In the genomic region with DNA sequence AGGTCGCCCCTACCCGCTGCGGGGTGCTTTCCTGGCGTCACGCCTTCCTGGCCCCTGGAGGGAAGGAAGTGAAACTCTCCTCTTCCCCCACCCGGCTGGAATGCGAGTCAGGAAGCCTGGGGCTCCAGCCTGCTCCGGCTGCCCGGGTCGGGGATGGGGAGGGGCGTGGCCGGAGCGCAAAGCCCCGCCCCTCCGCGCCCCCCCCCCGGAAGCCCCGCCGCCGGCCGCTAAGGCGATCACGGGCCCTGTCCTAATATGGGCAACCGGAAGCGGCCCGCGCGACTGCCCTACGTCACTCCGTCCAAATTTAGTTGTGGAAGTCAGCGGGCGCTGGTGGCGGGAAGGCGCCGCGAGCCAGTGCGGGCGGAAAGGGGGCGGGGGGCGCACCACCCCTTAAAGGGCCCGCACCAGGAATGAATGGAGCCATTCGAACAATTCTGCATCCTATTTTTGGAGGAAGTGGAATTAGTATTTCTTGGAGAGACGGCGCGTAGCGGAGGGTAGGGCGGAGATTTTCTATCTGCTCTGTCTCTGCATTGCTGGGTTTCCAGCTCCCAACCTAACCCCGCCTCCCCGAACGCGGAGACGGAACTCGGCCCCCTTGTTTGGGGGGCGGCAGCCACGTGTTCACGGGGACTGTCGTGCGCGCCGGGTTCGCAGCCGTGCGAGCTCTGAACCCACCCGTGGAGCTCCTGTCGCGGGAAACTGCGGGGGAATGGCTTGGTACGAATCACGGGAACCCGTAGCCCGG, we compare ENCODE assay signal across 8 cellular contexts. TPM values are rescaled to one million over a fixed set of nuclear protein-coding genes. Genes with fewer than 3 reads are reported as not detected.
A peak's percentile ranks its signal among the peaks of the same experiment; 100 is the strongest.
DNase-seq lines count a peak whose midpoint lies in the region; ATAC-seq, FAIRE-seq and TF ChIP-seq lines count a peak whose summit lies in the region.

No MANE protein-coding gene starts in this region.

- H3K79me2 ChIP-seq in OCI-LY7 (ENCODE audit: insufficient read depth, low read depth, low read length) = peaks cover 41% of the 10 kb centered on the region
- peaks cover 43% of the 10 kb centered on the region for H3K79me2 ChIP-seq in endothelial cell of umbilical vein (ENCODE audit: control insufficient read depth, insufficient read depth, low read length)

- peak; percentile 68; the same call in 1 of the 2 replicates for TF ChIP-seq EP300 in Ishikawa (IDR thresholded peaks at IDR 0.05; ENCODE audit: borderline replicate concordance)

- FAIRE-seq in endothelial cell of umbilical vein (lab: Jason Lieb, UNC) = peak; percentile 96

- POLR2A ChIA-PET in OCI-LY7 (lab: Charles Lee) = interaction anchor here (0.5 to 1.6 kb wide), 10 partner anchors 9 to 220 kb away, joined by 3 to 13 read pairs (median 3); no protein-coding TSS in a partner anchor
- POLR2A ChIA-PET in endothelial cell of umbilical vein (lab: Charles Lee) = interaction anchor here (0.6 to 2.2 kb wide), 8 partner anchors 12 to 428 kb away, joined by 3 to 25 read pairs (median 5); partner anchors contain the start of gene NACC1

- H3K27me3 ChIP-seq in endothelial cell of umbilical vein (ENCODE audit: control insufficient read depth in 2 of 2, insufficient read depth in 2 of 2, low read length in 2 of 2) = no peaks in the 10 kb centered on the region

- no peaks in the 10 kb centered on the region for H3K9me1 ChIP-seq in endothelial cell of umbilical vein (replicated peaks; ENCODE audit: control insufficient read depth, extremely low read depth, insufficient read depth, low read length)

- H3K9me2 ChIP-seq in OCI-LY7 (ENCODE audit: insufficient read depth, low read length) = no peaks in the 10 kb centered on the region

- H4K20me1 ChIP-seq in OCI-LY7 (ENCODE audit: insufficient read depth, low read length) = 0 out of 2 replicates have a peak, but pooled peaks cover 5% of the 10 kb centered on the region
- no peaks in the 10 kb centered on the region for H4K20me1 ChIP-seq in endothelial cell of umbilical vein (replicated peaks; ENCODE audit: control insufficient read depth, extremely low read depth, insufficient read depth, low read length)

- H3K9me3 ChIP-seq in OCI-LY7 (ENCODE audit: low read length) (no peaks in the 10 kb centered on the region), endothelial cell of umbilical vein (replicated peaks; ENCODE audit: control insufficient read depth, insufficient read depth, low read length) (no peaks in the 10 kb centered on the region)

- H3K36me3 ChIP-seq in OCI-LY7 (ENCODE audit: insufficient read depth, low read length) (peaks cover 23% of the 10 kb centered on the region), endothelial cell of umbilical vein (ENCODE audit: control insufficient read depth in 2 of 2, extremely low read depth in 1 of 2, insufficient read depth in 2 of 2, low read length in 2 of 2) (no peaks in the 10 kb centered on the region)

- no TSS peak for BruUV-seq in OCI-LY7 (replicated peaks; lab: Mats Ljungman, UMichigan)
- no TSS peak for BruUV-seq in endothelial cell of umbilical vein (replicated peaks; lab: Mats Ljungman, UMichigan)

- DNase-seq in COLO668 (lab: John Stamatoyannopoulos, UW; ENCODE audit: unreplicated experiment) = peak; percentile 96
- DNase-seq in OCI-LY7 (ENCODE audit: low spot score) = peak; percentile 98
- DNase-seq in activated T-cell treated with anti-CD3 and anti-CD28 coated beads for 24 hours (ENCODE audit: low read depth) = peak; percentile 94
- peak; percentile 97 for DNase-seq in endothelial cell of umbilical vein (ENCODE audit: low read depth, low spot score)
- DNase-seq in middle frontal gyrus (ENCODE audit: extremely low spot score, low spot score) = peak; percentile 93
- DNase-seq in stimulated activated CD8-positive, alpha-beta memory T cell treated with anti-CD3 and anti-CD28 coated beads, Interleukin-15, amount 100 ng/mL, for 48 hours (ENCODE audit: low read depth in 2 of 2) = peak; percentile 94 to 95

- ATAC-seq in GM21447 (IDR thresholded peaks at IDR 0.05; ENCODE audit: unreplicated experiment) = peak; percentile 32

- peak; percentile 74 for TF ChIP-seq POLR2A in endothelial cell of umbilical vein (IDR thresholded peaks at IDR 0.05; ENCODE audit: low read depth, low read length)

- H3K4me2 ChIP-seq in OCI-LY7 (ENCODE audit: low read length) (peak overlapping the region; percentile 96), endothelial cell of umbilical vein (ENCODE audit: insufficient read depth, low read length) (peak overlapping the region; percentile 98)

- H3K4me3 ChIP-seq in OCI-LY7 (ENCODE audit: low read depth, low read length, poor library complexity, severe bottlenecking) = peak overlapping the region; percentile 97
- H3K4me3 ChIP-seq in endothelial cell of umbilical vein (replicated peaks in 1 of 3; ENCODE audit: insufficient read depth in 1 of 3, low read depth in 1 of 3, low read length in 3 of 3) = peak overlapping the region; percentile 55 to 97 (median 69)

- dilution Hi-C loops in endothelial cell of umbilical vein (cut with MboI; ENCODE audit: extremely low pct_ligation_motif_present, low sequenced_read_pairs) = no loop called here

- H2AFZ ChIP-seq in OCI-LY7 (ENCODE audit: low read length) (peak overlapping the region; percentile 13; the same call in 1 of the 2 replicates), endothelial cell of umbilical vein (ENCODE audit: low read depth, low read length) (peak overlapping the region; percentile 51)

- H3K9ac ChIP-seq in endothelial cell of umbilical vein (replicated peaks; ENCODE audit: extremely low read depth, insufficient read depth, low read length) = peak overlapping the region; percentile 97

- peak; percentile 10; the same call in 1 of the 2 replicates for TF ChIP-seq RAD21 in Ishikawa (IDR thresholded peaks at IDR 0.05; ENCODE audit: low read depth)

- no peak for TF ChIP-seq CTCF in OCI-LY7 (conservative IDR thresholded peaks at IDR 0.05; ENCODE audit: low read length)
- TF ChIP-seq CTCF in endothelial cell of umbilical vein (IDR thresholded peaks at IDR 0.05; ENCODE audit: extremely low read depth in 1 of 2, insufficient read depth in 1 of 2, low read depth in 1 of 2, low read length in 2 of 2) = peak in 1 of 2 donors; percentile 12

- intact Hi-C loops in OCI-LY7 (cut with micrococcal nuclease; ENCODE audit: unreplicated experiment) = loop anchor here (2.0 kb wide), 1 partner anchor 15 kb away; no protein-coding TSS in a partner anchor
- intact Hi-C loops in endothelial cell of umbilical vein (cut with micrococcal nuclease) = loop anchor here (1.0 to 5.0 kb wide), 8 partner anchors 13 to 699 kb away; partner anchors contain the start of genes LYL1 and TRMT1

- CTCF ChIA-PET in OCI-LY7 (lab: Charles Lee; ENCODE audit: unreplicated experiment) (interaction anchor here (0.5 to 1.3 kb wide), 6 partner anchors 47 to 90 kb away, joined by 3 to 8 read pairs (median 3); no protein-coding TSS in a partner anchor), endothelial cell of umbilical vein (lab: Charles Lee) (interaction anchor here (0.6 to 2.2 kb wide), 8 partner anchors 12 to 126 kb away, joined by 3 to 17 read pairs (median 5); no protein-coding TSS in a partner anchor)

- H3K4me1 ChIP-seq in OCI-LY7 (ENCODE audit: insufficient read depth, low read length, poor library complexity, severe bottlenecking) (peaks cover 21% of the 10 kb centered on the region), endothelial cell of umbilical vein (ENCODE audit: control insufficient read depth, extremely low read depth, insufficient read depth, low read length) (peaks cover 24% of the 10 kb centered on the region)

- H3K27ac ChIP-seq in OCI-LY7 (ENCODE audit: low read depth, low read length, poor library complexity, severe bottlenecking) = peak overlapping the region; percentile 100
- peak overlapping the region; percentile 96 for H3K27ac ChIP-seq in endothelial cell of umbilical vein (ENCODE audit: insufficient read depth, low read depth, low read length)

RNA-seq across cellular contexts. Expression of gene IER2, which starts 1.6 kb away (rescaled TPM):
- total RNA-seq in OCI-LY7 (2014; rRNA removed; shearing (Covaris generic)) = 61.6 and 64.3 TPM in 2 replicates
- total RNA-seq in OCI-LY7 (2022) (79.5 and 89.0 TPM in 2 replicates), endothelial cell of umbilical vein (81.6 and 97.0 TPM in 2 replicates)
- polyA plus RNA-seq in endothelial cell of umbilical vein = 55.2 and 60.6 TPM in 2 replicates
- 36.0 and 59.9 TPM in 2 replicates for polyA plus RNA-seq in endothelial cell of umbilical vein (2011; cell fraction: cytosol; rRNA removed)
- 82.2 and 90.1 TPM in 2 replicates for polyA plus RNA-seq in endothelial cell of umbilical vein (2011; cell fraction: nucleus; rRNA removed)
- 45.4 and 53.7 TPM in 2 replicates for polyA plus RNA-seq in endothelial cell of umbilical vein (2012)
- 12.2 and 13.6 TPM in 2 replicates for polyA minus RNA-seq in endothelial cell of umbilical vein
- polyA minus RNA-seq in endothelial cell of umbilical vein (2011; cell fraction: cytosol; rRNA and poly(A)+ RNA removed) = 37.5 TPM
- polyA minus RNA-seq in endothelial cell of umbilical vein (2011; cell fraction: nucleus; rRNA and poly(A)+ RNA removed) = 15.8 and 48.0 TPM in 2 replicates

RNA-seq across cellular contexts. Expression of gene STX10, which starts 1.6 kb away (rescaled TPM):
- 67.8 and 91.7 TPM in 2 replicates for total RNA-seq in OCI-LY7 (2014; rRNA removed; shearing (Covaris generic))
- total RNA-seq in OCI-LY7 (2022) (41.6 and 45.4 TPM in 2 replicates), endothelial cell of umbilical vein (63.1 and 67.9 TPM in 2 replicates)
- polyA plus RNA-seq in endothelial cell of umbilical vein = 89.6 and 91.6 TPM in 2 replicates
- 73.4 and 87.2 TPM in 2 replicates for polyA plus RNA-seq in endothelial cell of umbilical vein (2011; cell fraction: cytosol; rRNA removed)
- 114 and 131 TPM in 2 replicates for polyA plus RNA-seq in endothelial cell of umbilical vein (2011; cell fraction: nucleus; rRNA removed)
- 49.2 and 49.9 TPM in 2 replicates for polyA plus RNA-seq in endothelial cell of umbilical vein (2012)
- polyA minus RNA-seq in endothelial cell of umbilical vein = 48.5 and 105 TPM in 2 replicates
- 46.1 TPM for polyA minus RNA-seq in endothelial cell of umbilical vein (2011; cell fraction: cytosol; rRNA and poly(A)+ RNA removed)
- polyA minus RNA-seq in endothelial cell of umbilical vein (2011; cell fraction: nucleus; rRNA and poly(A)+ RNA removed) = 14.1 and 22.6 TPM in 2 replicates

RNA-seq across cellular contexts. Expression of gene NACC1, which starts 33.7 kb away (rescaled TPM):
- total RNA-seq in OCI-LY7 (2014; rRNA removed; shearing (Covaris generic)) = 46.5 and 56.3 TPM in 2 replicates
- total RNA-seq in OCI-LY7 (2022) (40.4 and 52.9 TPM in 2 replicates), endothelial cell of umbilical vein (95.4 and 97.6 TPM in 2 replicates)
- 120 and 198 TPM in 2 replicates for polyA plus RNA-seq in endothelial cell of umbilical vein
- polyA plus RNA-seq in endothelial cell of umbilical vein (2011; cell fraction: cytosol; rRNA removed) = 80.0 and 100 TPM in 2 replicates
- polyA plus RNA-seq in endothelial cell of umbilical vein (2011; cell fraction: nucleus; rRNA removed) = 54.7 and 78.0 TPM in 2 replicates
- 38.9 and 59.8 TPM in 2 replicates for polyA plus RNA-seq in endothelial cell of umbilical vein (2012)
- 80.5 and 91.7 TPM in 2 replicates for polyA minus RNA-seq in endothelial cell of umbilical vein
- polyA minus RNA-seq in endothelial cell of umbilical vein (2011; cell fraction: cytosol; rRNA and poly(A)+ RNA removed) = 98.0 TPM
- polyA minus RNA-seq in endothelial cell of umbilical vein (2011; cell fraction: nucleus; rRNA and poly(A)+ RNA removed) = 19.5 and 40.5 TPM in 2 replicates

RNA-seq across cellular contexts. Expression of gene TRMT1, which starts 35.2 kb away (rescaled TPM):
- total RNA-seq in OCI-LY7 (2014; rRNA removed; shearing (Covaris generic)) = 39.2 and 56.8 TPM in 2 replicates
- 38.2 and 50.4 TPM in 2 replicates for total RNA-seq in OCI-LY7 (2022)
- total RNA-seq in endothelial cell of umbilical vein = 42.2 and 53.0 TPM in 2 replicates
- polyA plus RNA-seq in endothelial cell of umbilical vein = 46.3 and 60.5 TPM in 2 replicates
- 25.5 and 32.2 TPM in 2 replicates for polyA plus RNA-seq in endothelial cell of umbilical vein (2011; cell fraction: cytosol; rRNA removed)
- 235 and 243 TPM in 2 replicates for polyA plus RNA-seq in endothelial cell of umbilical vein (2011; cell fraction: nucleus; rRNA removed)
- polyA plus RNA-seq in endothelial cell of umbilical vein (2012) = 39.6 and 42.8 TPM in 2 replicates
- polyA minus RNA-seq in endothelial cell of umbilical vein = 26.5 and 37.9 TPM in 2 replicates
- polyA minus RNA-seq in endothelial cell of umbilical vein (2011; cell fraction: cytosol; rRNA and poly(A)+ RNA removed) = 37.0 TPM
- 27.6 and 47.5 TPM in 2 replicates for polyA minus RNA-seq in endothelial cell of umbilical vein (2011; cell fraction: nucleus; rRNA and poly(A)+ RNA removed)

RNA-seq across cellular contexts. Expression of gene LYL1, which starts 49.1 kb away (rescaled TPM):
- 66.8 and 75.5 TPM in 2 replicates for total RNA-seq in OCI-LY7 (2014; rRNA removed; shearing (Covaris generic))
- total RNA-seq in OCI-LY7 (2022) (70.4 and 72.5 TPM in 2 replicates), endothelial cell of umbilical vein (74.4 and 91.5 TPM in 2 replicates)
- 87.3 and 141 TPM in 2 replicates for polyA plus RNA-seq in endothelial cell of umbilical vein
- polyA plus RNA-seq in endothelial cell of umbilical vein (2011; cell fraction: cytosol; rRNA removed) = 40.8 and 60.9 TPM in 2 replicates
- polyA plus RNA-seq in endothelial cell of umbilical vein (2011; cell fraction: nucleus; rRNA removed) = 42.5 and 44.4 TPM in 2 replicates
- polyA plus RNA-seq in endothelial cell of umbilical vein (2012) = 47.3 and 75.1 TPM in 2 replicates
- polyA minus RNA-seq in endothelial cell of umbilical vein = 16.2 and 18.2 TPM in 2 replicates
- not detected for polyA minus RNA-seq in endothelial cell of umbilical vein (2011; cell fraction: cytosol; rRNA and poly(A)+ RNA removed)
- polyA minus RNA-seq in endothelial cell of umbilical vein (2011; cell fraction: nucleus; rRNA and poly(A)+ RNA removed) = 9.0 and 18.8 TPM in 2 replicates

Comparison
In these comparisons a context has a peak if more than half of its experiments do, and no peak if none do; other contexts are left out.
1. Peak in every context shown above with its lines: DNase-seq, ATAC-seq, H3K4me3 ChIP-seq and H3K27ac ChIP-seq.